In genomic region chr19:34991542-34992333, GRCh38 we compare ENCODE assay signal across 1 cellular context.
TF ChIP-seq lines count a peak whose summit lies in the region.

No MANE protein-coding gene starts in this region.

TF ChIP-seq in K562, 482 proteins besides CTCF, POLR2A, EP300 and RAD21:
- TF ChIP-seq ZNF121 (CRISPR knock-in tag; conservative IDR thresholded peaks at IDR 0.05) (peak; percentile 62), BCOR (IDR thresholded peaks at IDR 0.05) (peak; percentile 21; the same call in 1 of the 2 replicates), ZNF146 (CRISPR knock-in tag; IDR thresholded peaks at IDR 0.05; ENCODE audit: unreplicated experiment) (peak; percentile 93), RBM25 (IDR thresholded peaks at IDR 0.05; ENCODE audit: low read depth, low read length, severe bottlenecking) (peak; percentile 88), POLR2G (IDR thresholded peaks at IDR 0.05; ENCODE audit: low read depth, low read length) (no peak), KDM1A (IDR thresholded peaks at IDR 0.05) (peak in 1 of 2 experiments; percentile 9; a peak in 1 of 4 replicates), RBM15 (IDR thresholded peaks at IDR 0.05; ENCODE audit: insufficient read depth, low read length) (no peak)
